Comparison of ENCODE assay signal across 8 cellular contexts in the genomic region with DNA sequence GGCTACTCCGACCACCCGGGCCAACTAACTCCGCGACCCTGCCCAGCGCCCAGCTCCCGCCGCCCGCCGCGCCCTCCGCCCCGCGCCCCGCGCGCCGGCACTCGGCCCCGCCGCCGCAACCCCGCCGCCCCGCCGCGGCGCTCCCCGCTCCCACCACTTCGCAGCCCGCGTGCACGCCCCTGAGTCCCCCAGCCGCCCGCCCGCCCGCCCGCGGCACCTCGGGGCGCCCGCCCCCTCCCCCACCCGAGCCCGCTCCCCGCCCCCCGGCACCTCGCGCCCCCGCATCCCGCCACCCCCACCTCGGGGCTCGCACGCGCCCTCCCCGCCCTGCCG. TPM values are rescaled to one million over a fixed set of nuclear protein-coding genes. Genes with fewer than 3 reads are reported as not detected.
DNase-seq lines count a peak whose midpoint lies in the region; ATAC-seq and TF ChIP-seq lines count a peak whose summit lies in the region.

No MANE protein-coding gene starts in this region.

- H3K27ac ChIP-seq in HUES48 (ENCODE audit: low read depth, low read length): no peak overlapping the region
- peak overlapping the region; percentile 70 to 96 for H3K27ac ChIP-seq in coronary artery
- H3K27ac ChIP-seq in neural cell (ENCODE audit: low read length): peak overlapping the region; percentile 52

- H3K27me3 ChIP-seq in BJ (ENCODE audit: control insufficient read depth, insufficient read depth, low read length) (no peaks in the 10 kb centered on the region), HUES48 (ENCODE audit: control insufficient read depth, insufficient read depth, low read length) (peaks cover 10% of the 10 kb centered on the region; the same call in 1 of the 2 replicates), neural cell (ENCODE audit: insufficient read depth, low read depth, low read length) (no peaks in the 10 kb centered on the region)

- POLR2A ChIA-PET in BJ (lab: Charles Lee): interaction anchor here (0.6 kb wide), 1 partner anchor 356 kb away, joined by 4 read pairs; no protein-coding TSS in a partner anchor

- DNase-seq in BJ (ENCODE audit: low read depth): no peak
- DNase-seq in coronary artery (ENCODE audit: low spot score): no peak
- no peak for DNase-seq in NCI-H226
- DNase-seq in NOMO-1 treated with dmso at 0.1 percent for 144 hours (lab: John Stamatoyannopoulos, UW; ENCODE audit: unreplicated experiment): no peak
- DNase-seq in inferior parietal cortex (ENCODE audit: extremely low spot score): no peak

- no peaks in the 10 kb centered on the region for H3K9me2 ChIP-seq in neural cell (ENCODE audit: insufficient read depth, low read length)

- H2AFZ ChIP-seq in neural cell (ENCODE audit: low read depth, low read length): no peak overlapping the region

- no peak for TF ChIP-seq EP300 in neural cell (conservative IDR thresholded peaks at IDR 0.05; ENCODE audit: poor library complexity, severe bottlenecking)

- H3K9ac ChIP-seq in HUES48 (ENCODE audit: low read depth, low read length) (no peak overlapping the region), neural cell (ENCODE audit: low read length) (peak overlapping the region; percentile 73)

- no peaks in the 10 kb centered on the region for H3K9me3 ChIP-seq in HUES48 (ENCODE audit: control insufficient read depth, insufficient read depth, low read length)
- no peaks in the 10 kb centered on the region for H3K9me3 ChIP-seq in neural cell (ENCODE audit: low read length)

- CTCF ChIA-PET in BJ (lab: Yijun Ruan, JAX): interaction anchor here (3.7 kb wide), 1 partner anchor 83 kb away, joined by 11 read pairs; no protein-coding TSS in a partner anchor

- H3K4me3 ChIP-seq in BJ (ENCODE audit: low read depth, low read length) (peak overlapping the region; percentile 75), HUES48 (ENCODE audit: low read depth, low read length) (peak overlapping the region; percentile 74; the same call in 1 of the 2 replicates), coronary artery (peak overlapping the region; percentile 98), neural cell (ENCODE audit: low read length) (peak overlapping the region; percentile 71)

- no peaks in the 10 kb centered on the region for H3K36me3 ChIP-seq in BJ (ENCODE audit: control insufficient read depth, insufficient read depth, low read length)
- H3K36me3 ChIP-seq in HUES48 (ENCODE audit: control insufficient read depth, insufficient read depth, low read length): no peaks in the 10 kb centered on the region
- no peaks in the 10 kb centered on the region for H3K36me3 ChIP-seq in neural cell (ENCODE audit: insufficient read depth, low read length)

- no peak for ATAC-seq in HG02798 (IDR thresholded peaks at IDR 0.05; ENCODE audit: poor library complexity, unreplicated experiment)

- peaks cover 47% of the 10 kb centered on the region for H3K4me1 ChIP-seq in HUES48 (ENCODE audit: control insufficient read depth, insufficient read depth, low read length)

- H3F3A ChIP-seq in neural cell (ENCODE audit: insufficient read depth, low read length, poor library complexity, severe bottlenecking): peaks cover 3% of the 10 kb centered on the region

- peaks cover 12% of the 10 kb centered on the region for H3K79me2 ChIP-seq in neural cell (replicated peaks; ENCODE audit: insufficient read depth, low read length)

- TF ChIP-seq RAD21 in neural cell (conservative IDR thresholded peaks at IDR 0.05): no peak

- no peak for TF ChIP-seq CTCF in BJ (IDR thresholded peaks at IDR 0.05; ENCODE audit: insufficient read depth, low read depth, low read length)
- no peak for TF ChIP-seq CTCF in coronary artery (IDR thresholded peaks at IDR 0.05)
- no peak for TF ChIP-seq CTCF in neural cell (IDR thresholded peaks at IDR 0.05; ENCODE audit: poor library complexity, severe bottlenecking)

- H3K4me2 ChIP-seq in neural cell (ENCODE audit: low read length): no peak overlapping the region

- H4K20me1 ChIP-seq in neural cell (ENCODE audit: insufficient read depth): no peaks in the 10 kb centered on the region

TF ChIP-seq in neural cell, 6 proteins besides CTCF, POLR2A, EP300 and RAD21:
- no peak for TF ChIP-seq MXI1 (conservative IDR thresholded peaks at IDR 0.05; ENCODE audit: poor library complexity, severe bottlenecking)
TF ChIP-seq in neural cell: peak in this region for 0.

RNA-seq across cellular contexts. Expression of a gene that starts 0.6 kb away (rescaled TPM):
- polyA plus RNA-seq in BJ (2011; rRNA removed) (8.5 and 11.6 TPM in 2 replicates), neural cell (25.5 and 29.5 TPM in 2 replicates)
- polyA minus RNA-seq in BJ (2011; rRNA and poly(A)+ RNA removed): 7.3 and 7.6 TPM in 2 replicates
- polyA minus RNA-seq in neural cell: 36.0 and 38.2 TPM in 2 replicates
